Comparison of ENCODE assay signal across 25 cellular contexts in genomic region chr15:34976073-34976472, GRCh38.
"Had no signal": no experiment of that assay in that cellular context is flagged by ENCODE, and none has a peak within 500 bp of the region (broad histone marks: within the 10 kb centered on the region; RNA-seq: fewer than 3 reads in every experiment).

No MANE protein-coding gene starts in this region.

- H3K27ac Mint-ChIP-seq: activated CD4-positive, alpha-beta memory T cell treated with anti-CD3 and anti-CD28 coated beads, Interleukin-2, amount 10 ng/mL, durations not matched to agents 7 days and 5 days; activated naive CD8-positive, alpha-beta T cell treated with anti-CD3 and anti-CD28 coated beads, Interleukin-2, amount 10 ng/mL, durations not matched to agents 7 days and 5 days had no signal

- H3K9me3 Mint-ChIP-seq: activated CD4-positive, alpha-beta memory T cell treated with anti-CD3 and anti-CD28 coated beads, Interleukin-2, amount 10 ng/mL, durations not matched to agents 7 days and 5 days; activated naive CD8-positive, alpha-beta T cell treated with anti-CD3 and anti-CD28 coated beads, Interleukin-2, amount 10 ng/mL, durations not matched to agents 7 days and 5 days; immature natural killer cell; naive thymus-derived CD8-positive, alpha-beta T cell; neural crest cell had no signal

- H3K4me3 ChIP-seq: right lobe of liver, thoracic aorta had no signal

- H3K36me3 ChIP-seq: brain microvascular endothelial cell, thoracic aorta had no signal

- H3K27ac ChIP-seq: brain microvascular endothelial cell, right lobe of liver, thoracic aorta had no signal

- H3K4me1 ChIP-seq: right lobe of liver had no signal

- H3K4me3 Mint-ChIP-seq: activated CD4-positive, alpha-beta memory T cell treated with anti-CD3 and anti-CD28 coated beads, Interleukin-2, amount 10 ng/mL, durations not matched to agents 7 days and 5 days; activated naive CD8-positive, alpha-beta T cell treated with anti-CD3 and anti-CD28 coated beads, Interleukin-2, amount 10 ng/mL, durations not matched to agents 7 days and 5 days; immature natural killer cell; naive thymus-derived CD8-positive, alpha-beta T cell; neural crest cell had no signal

- H3K9me3 ChIP-seq: right lobe of liver, thoracic aorta had no signal

- ATAC-seq: esophagus mucosa; left colon; naive thymus-derived CD8-positive, alpha-beta T cell; right lobe of liver; stimulated activated naive CD8-positive, alpha-beta T cell treated with anti-CD3 and anti-CD28 coated beads, Interleukin-15, Interleukin-2, amounts not matched to agents 100 U/mL and 50 U/mL, for 24 hours had no signal

- H3K27me3 ChIP-seq: brain microvascular endothelial cell, right lobe of liver had no signal

- DNase-seq: activated CD4-positive, alpha-beta memory T cell treated with anti-CD3 and anti-CD28 coated beads, Interleukin-2, amount 10 ng/mL, durations not matched to agents 7 days and 5 days; activated CD4-positive, alpha-beta T cell treated with anti-CD3 and anti-CD28 coated beads for 4 hours; activated CD4-positive, CD25-positive, alpha-beta regulatory T cell; activated CD8-positive, alpha-beta memory T cell treated with anti-CD3 and anti-CD28 coated beads, Interleukin-2, amount 50 U/mL, for 48 hours; activated effector memory CD4-positive, alpha-beta T cell treated with Interleukin-2 at 50 U/mL for 16 hours; activated naive CD4-positive, alpha-beta T cell treated with Interleukin-2 at 50 U/mL for 16 hours; activated naive CD8-positive, alpha-beta T cell treated with anti-CD3 and anti-CD28 coated beads, Interleukin-2, amount 10 ng/mL, durations not matched to agents 7 days and 5 days; brain microvascular endothelial cell; cortex of kidney; foreskin fibroblast; head of caudate nucleus; hippocampal formation; immature natural killer cell; kidney; left colon; mesenchymal stem cell; naive thymus-derived CD8-positive, alpha-beta T cell; right lobe of liver; stimulated activated CD4-positive, alpha-beta T cell treated with anti-CD3 and anti-CD28 coated beads, Interleukin-2, amount 100 ng/mL, for 48 hours; stimulated activated naive CD8-positive, alpha-beta T cell treated with anti-CD3 and anti-CD28 coated beads, Interleukin-15, Interleukin-2, amounts not matched to agents 100 U/mL and 50 U/mL, for 24 hours; T-helper 2 cell; trophoblast cell had no signal

- H3K27me3 Mint-ChIP-seq: activated CD4-positive, alpha-beta memory T cell treated with anti-CD3 and anti-CD28 coated beads, Interleukin-2, amount 10 ng/mL, durations not matched to agents 7 days and 5 days; activated naive CD8-positive, alpha-beta T cell treated with anti-CD3 and anti-CD28 coated beads, Interleukin-2, amount 10 ng/mL, durations not matched to agents 7 days and 5 days; naive thymus-derived CD8-positive, alpha-beta T cell had no signal
